30 cellular contexts compared by ENCODE assay signal in the genomic region with DNA sequence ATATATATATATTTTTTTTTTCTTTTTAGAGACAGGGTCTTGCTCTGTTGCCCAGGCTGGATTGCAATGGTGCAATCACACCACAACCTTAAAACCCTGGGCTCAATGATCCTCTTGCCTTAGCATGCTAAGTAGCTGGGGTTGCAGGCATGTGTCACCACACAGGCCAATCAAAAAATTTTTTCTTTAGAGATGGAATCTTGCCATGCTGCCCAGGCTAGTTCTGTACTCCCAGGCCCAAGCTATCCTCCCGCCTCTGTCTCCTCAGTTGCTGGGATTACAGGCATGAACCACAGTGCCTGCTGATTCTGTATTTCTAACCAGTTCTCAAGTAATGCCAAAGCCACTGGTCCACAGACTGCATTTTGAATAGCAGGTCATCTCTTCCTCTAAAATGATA.
"Had no signal": no experiment of that assay in that cellular context is flagged by ENCODE, and none has a peak within 500 bp of the region (broad histone marks: within the 10 kb centered on the region; RNA-seq: fewer than 3 reads in every experiment).

No MANE protein-coding gene starts in this region.

- H3K9me3 ChIP-seq: SJCRH30 had no signal

- H3K36me3 Mint-ChIP-seq: activated naive CD4-positive, alpha-beta T cell treated with anti-CD3 and anti-CD28 coated beads, Interleukin-2, amount 10 ng/mL, durations not matched to agents 7 days and 5 days had no signal

- H3K27me3 ChIP-seq: brain microvascular endothelial cell, MG63, SJCRH30 had no signal

- H3K4me1 Mint-ChIP-seq: activated CD4-positive, alpha-beta T cell treated with anti-CD3 and anti-CD28 coated beads, Interleukin-2, amount 10 ng/mL, durations not matched to agents 24 days and 14 days; activated naive CD4-positive, alpha-beta T cell treated with anti-CD3 and anti-CD28 coated beads, Interleukin-2, amount 10 ng/mL, durations not matched to agents 7 days and 5 days had no signal

- H3K27me3 Mint-ChIP-seq: activated CD4-positive, alpha-beta memory T cell treated with anti-CD3 and anti-CD28 coated beads for 36 hours; activated naive CD8-positive, alpha-beta T cell had no signal

- H3K27ac ChIP-seq: brain microvascular endothelial cell, SJCRH30, SK-N-MC, WERI-Rb-1 had no signal

- H3K9me3 Mint-ChIP-seq: activated CD4-positive, alpha-beta memory T cell treated with anti-CD3 and anti-CD28 coated beads for 36 hours had no signal

- H3K4me3 Mint-ChIP-seq: activated CD4-positive, alpha-beta memory T cell treated with anti-CD3 and anti-CD28 coated beads for 36 hours; activated CD4-positive, alpha-beta T cell treated with anti-CD3 and anti-CD28 coated beads, Interleukin-2, amount 10 ng/mL, durations not matched to agents 24 days and 14 days; activated naive CD4-positive, alpha-beta T cell treated with anti-CD3 and anti-CD28 coated beads, Interleukin-2, amount 10 ng/mL, durations not matched to agents 7 days and 5 days; activated naive CD8-positive, alpha-beta T cell; activated naive CD8-positive, alpha-beta T cell treated with anti-CD3 and anti-CD28 coated beads, Interleukin-2, amount 50 U/mL, for 24 hours had no signal

- H3K4me3 ChIP-seq: MG63, SJCRH30, SK-N-MC had no signal

- H3K27ac Mint-ChIP-seq: activated CD4-positive, alpha-beta memory T cell treated with anti-CD3 and anti-CD28 coated beads for 36 hours; activated CD4-positive, alpha-beta T cell treated with anti-CD3 and anti-CD28 coated beads, Interleukin-2, amount 10 ng/mL, durations not matched to agents 24 days and 14 days; activated naive CD4-positive, alpha-beta T cell treated with anti-CD3 and anti-CD28 coated beads, Interleukin-2, amount 10 ng/mL, durations not matched to agents 7 days and 5 days; activated naive CD8-positive, alpha-beta T cell; activated naive CD8-positive, alpha-beta T cell treated with anti-CD3 and anti-CD28 coated beads, Interleukin-2, amount 50 U/mL, for 24 hours had no signal

- H3K36me3 ChIP-seq: brain microvascular endothelial cell, MG63, SJCRH30, WERI-Rb-1 had no signal

- DNase-seq: activated CD4-positive, alpha-beta memory T cell treated with anti-CD3 and anti-CD28 coated beads for 36 hours; activated CD4-positive, alpha-beta T cell treated with anti-CD3 and anti-CD28 coated beads for 1 hour; activated CD4-positive, alpha-beta T cell treated with anti-CD3 and anti-CD28 coated beads, Interleukin-2, amount 10 ng/mL, durations not matched to agents 24 days and 14 days; activated CD4-positive, CD25-positive, alpha-beta regulatory T cell; activated CD8-positive, alpha-beta memory T cell treated with anti-CD3 and anti-CD28 coated beads, Interleukin-2, amount 50 U/mL, for 4 hours; activated effector memory CD4-positive, alpha-beta T cell treated with Interleukin-2 at 50 U/mL for 16 hours; activated naive CD4-positive, alpha-beta T cell treated with anti-CD3 and anti-CD28 coated beads, Interleukin-2, amount 10 ng/mL, durations not matched to agents 7 days and 5 days; activated naive CD8-positive, alpha-beta T cell treated with anti-CD3 and anti-CD28 coated beads, Interleukin-2, amount 50 U/mL, for 24 hours; activated T-cell treated with anti-CD3 and anti-CD28 coated beads for 4 hours; activated T-cell treated with anti-CD3 and anti-CD28 coated beads, Interleukin-2, amount 50 U/mL, for 48 hours; amniotic stem cell; aorta; brain microvascular endothelial cell; Kasumi-1; KG1; MG63; NCI-H1048; NCI-H1105 treated with DMSO at 0.1 percent for 48 hours; NCI-H1436; NCI-H1694 treated with DMSO at 0.1 percent for 48 hours; NCI-H2029; NCI-H345; NCI-H524 treated with DMSO at 0.1 percent for 48 hours; SHP77; SJCRH30; T1000; WERI-Rb-1 had no signal

- ATAC-seq: activated naive CD8-positive, alpha-beta T cell treated with anti-CD3 and anti-CD28 coated beads, Interleukin-2, amount 50 U/mL, for 24 hours; Panc1 had no signal
